Comparison of ENCODE assay signal across 1 cellular context in genomic region chr17:44167181-44167861, GRCh38.
TF ChIP-seq lines count a peak whose summit lies in the region.

No MANE protein-coding gene starts in this region.

TF ChIP-seq in K562, 482 proteins besides CTCF, POLR2A, EP300 and RAD21:
- TF ChIP-seq ELK1 (CRISPR knock-in tag; IDR thresholded peaks at IDR 0.05): no peak
- no peak for TF ChIP-seq GATAD2A (IDR thresholded peaks at IDR 0.05)
- peak; percentile 35 for TF ChIP-seq POLR2G (IDR thresholded peaks at IDR 0.05; ENCODE audit: low read depth, low read length)
- no peak for TF ChIP-seq LARP7 (IDR thresholded peaks at IDR 0.05)
- TF ChIP-seq U2AF2 (optimal IDR thresholded peaks at IDR 0.05; ENCODE audit: low read depth, low read length): no peak
- TF ChIP-seq RAD51 (IDR thresholded peaks at IDR 0.05; ENCODE audit: borderline replicate concordance, low read depth): no peak
